In genomic region chr1:112369389-112370285, GRCh38 we compare ENCODE assay signal across 8 cellular contexts. TPM values are rescaled to one million over a fixed set of nuclear protein-coding genes. Genes with fewer than 3 reads are reported as not detected.
A peak's percentile ranks its signal among the peaks of the same experiment; 100 is the strongest.
DNase-seq lines count a peak whose midpoint lies in the region; ATAC-seq and TF ChIP-seq lines count a peak whose summit lies in the region.

No MANE protein-coding gene starts in this region.

- no peaks in the 10 kb centered on the region for H3K36me3 ChIP-seq in BE2C
- no peaks in the 10 kb centered on the region for H3K36me3 ChIP-seq in liver (ENCODE audit: control insufficient read depth in 4 of 4, insufficient read depth in 3 of 4, low read depth in 1 of 4, low read length in 3 of 4)

- H3K4me3 ChIP-seq in BE2C (ENCODE audit: low read depth, low read length) (no peak overlapping the region), liver (ENCODE audit: low read depth in 1 of 3, low read length in 3 of 3) (no peak overlapping the region)

- peak; percentile 92 for DNase-seq in BE2C
- DNase-seq in NCI-H510A (lab: John Stamatoyannopoulos, UW): peak; percentile 50
- DNase-seq in activated CD4-positive, alpha-beta T cell treated with anti-CD3 and anti-CD28 coated beads for 48 hours: peak; percentile 91
- DNase-seq in cerebellum (ENCODE audit: low spot score): peak; percentile 89
- DNase-seq in stimulated activated CD4-positive, alpha-beta T cell treated with anti-CD3 and anti-CD28 coated beads, Interleukin-4, amount 100 ng/mL, for 48 hours (ENCODE audit: low read depth in 2 of 2): peak; percentile 82 to 90

- H3K9me3 ChIP-seq in BE2C: no peaks in the 10 kb centered on the region
- no peaks in the 10 kb centered on the region for H3K9me3 ChIP-seq in liver (ENCODE audit: control insufficient read depth in 4 of 4, low read length in 3 of 4)

- 24% methylated on average over 16 of the region's 16 CpGs for WGBS in liver

- H3K27me3 ChIP-seq in BE2C (peaks cover 45% of the 10 kb centered on the region), liver (ENCODE audit: control insufficient read depth in 4 of 4, insufficient read depth in 4 of 4, low read length in 3 of 4) (peaks cover 0 to 5% (median 0%) of the 10 kb centered on the region in 4 donors)

- peak; percentile 89 to 95 for TF ChIP-seq RAD21 in liver (IDR thresholded peaks at IDR 0.05)

- H3K27ac ChIP-seq in liver (ENCODE audit: low read depth in 1 of 2, low read length in 2 of 2): no peak overlapping the region

- ATAC-seq in GM19035 (IDR thresholded peaks at IDR 0.05; ENCODE audit: unreplicated experiment) (peak; percentile 96), HG03354 (IDR thresholded peaks at IDR 0.05; ENCODE audit: poor library complexity, severe bottlenecking, unreplicated experiment) (peak; percentile 91)

- no peak overlapping the region for H3K9ac ChIP-seq in liver (ENCODE audit: low read depth in 1 of 2, low read length in 2 of 2)

- H3K4me1 ChIP-seq in BE2C (no peaks in the 10 kb centered on the region), liver (ENCODE audit: control insufficient read depth in 4 of 4, insufficient read depth in 4 of 4, low read length in 3 of 4) (peaks cover 0 to 3% (median 0%) of the 10 kb centered on the region in 4 donors)

- TF ChIP-seq CTCF in BE2C (IDR thresholded peaks at IDR 0.05; ENCODE audit: low read depth, low read length): peak; percentile 97
- peak; percentile 96 for TF ChIP-seq CTCF in liver (IDR thresholded peaks at IDR 0.05; ENCODE audit: low read depth, low read length, missing input control)

TF ChIP-seq in liver, 16 proteins besides CTCF, POLR2A, EP300 and RAD21:
- no peak for TF ChIP-seq MAX (IDR thresholded peaks at IDR 0.05)
- no peak for TF ChIP-seq ATF3 (IDR thresholded peaks at IDR 0.05)
- TF ChIP-seq GABPA (IDR thresholded peaks at IDR 0.05 in 1 of 2, conservative IDR thresholded peaks at IDR 0.05 in 1 of 2): no peak
- no peak for TF ChIP-seq RXRA (IDR thresholded peaks at IDR 0.05)
- no peak for TF ChIP-seq JUND (IDR thresholded peaks at IDR 0.05)

RNA-seq across cellular contexts. Expression of gene CTTNBP2NL, which starts 26.4 kb away (rescaled TPM):
- polyA plus RNA-seq in BE2C (2012; ENCODE audit: insufficient read depth, insufficient read length, low read depth): 6.6 TPM
- total RNA-seq in cerebellum: 27.8 TPM
- total RNA-seq in liver: 1 to 10 TPM; 2.6 to 4.4 TPM
- 1 to 10 TPM; 1.7 to 3.4 TPM for polyA plus RNA-seq in liver
